Comparison of ENCODE assay signal across 1 cellular context in genomic region chr20:36092424-36093024, GRCh38.
TF ChIP-seq lines count a peak whose summit lies in the region.

No MANE protein-coding gene starts in this region.

TF ChIP-seq in WTC11, 78 proteins besides CTCF, POLR2A, EP300 and RAD21 (continued from another document):
- no peak for TF ChIP-seq AR (CRISPR knock-in tag; IDR thresholded peaks at IDR 0.05)
- TF ChIP-seq FOXJ3 (CRISPR knock-in tag; IDR thresholded peaks at IDR 0.05; ENCODE audit: borderline replicate concordance), result no peak
- no peak for TF ChIP-seq NR1H2 (CRISPR knock-in tag; IDR thresholded peaks at IDR 0.05)
- TF ChIP-seq SOX15 (CRISPR knock-in tag; IDR thresholded peaks at IDR 0.05), result no peak
- no peak for TF ChIP-seq FOXK1 (CRISPR knock-in tag; IDR thresholded peaks at IDR 0.05)
- TF ChIP-seq, protein P1, sequence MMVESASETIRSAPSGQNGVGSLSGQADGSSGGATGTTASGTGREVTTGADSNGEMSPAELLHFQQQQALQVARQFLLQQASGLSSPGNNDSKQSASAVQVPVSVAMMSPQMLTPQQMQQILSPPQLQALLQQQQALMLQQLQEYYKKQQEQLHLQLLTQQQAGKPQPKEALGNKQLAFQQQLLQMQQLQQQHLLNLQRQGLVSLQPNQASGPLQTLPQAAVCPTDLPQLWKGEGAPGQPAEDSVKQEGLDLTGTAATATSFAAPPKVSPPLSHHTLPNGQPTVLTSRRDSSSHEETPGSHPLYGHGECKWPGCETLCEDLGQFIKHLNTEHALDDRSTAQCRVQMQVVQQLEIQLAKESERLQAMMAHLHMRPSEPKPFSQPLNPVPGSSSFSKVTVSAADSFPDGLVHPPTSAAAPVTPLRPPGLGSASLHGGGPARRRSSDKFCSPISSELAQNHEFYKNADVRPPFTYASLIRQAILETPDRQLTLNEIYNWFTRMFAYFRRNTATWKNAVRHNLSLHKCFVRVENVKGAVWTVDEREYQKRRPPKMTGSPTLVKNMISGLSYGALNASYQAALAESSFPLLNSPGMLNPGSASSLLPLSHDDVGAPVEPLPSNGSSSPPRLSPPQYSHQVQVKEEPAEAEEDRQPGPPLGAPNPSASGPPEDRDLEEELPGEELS (CRISPR knock-in tag; IDR thresholded peaks at IDR 0.05), result no peak
- TF ChIP-seq, protein P2, sequence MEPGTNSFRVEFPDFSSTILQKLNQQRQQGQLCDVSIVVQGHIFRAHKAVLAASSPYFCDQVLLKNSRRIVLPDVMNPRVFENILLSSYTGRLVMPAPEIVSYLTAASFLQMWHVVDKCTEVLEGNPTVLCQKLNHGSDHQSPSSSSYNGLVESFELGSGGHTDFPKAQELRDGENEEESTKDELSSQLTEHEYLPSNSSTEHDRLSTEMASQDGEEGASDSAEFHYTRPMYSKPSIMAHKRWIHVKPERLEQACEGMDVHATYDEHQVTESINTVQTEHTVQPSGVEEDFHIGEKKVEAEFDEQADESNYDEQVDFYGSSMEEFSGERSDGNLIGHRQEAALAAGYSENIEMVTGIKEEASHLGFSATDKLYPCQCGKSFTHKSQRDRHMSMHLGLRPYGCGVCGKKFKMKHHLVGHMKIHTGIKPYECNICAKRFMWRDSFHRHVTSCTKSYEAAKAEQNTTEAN (CRISPR knock-in tag; IDR thresholded peaks at IDR 0.05), result no peak
- TF ChIP-seq SP1 (CRISPR knock-in tag; conservative IDR thresholded peaks at IDR 0.05), result no peak
